Comparison of ENCODE assay signal across 22 cellular contexts in genomic region chr10:124577651-124578050, GRCh38.
"Had no signal": no experiment of that assay in that cellular context is flagged by ENCODE, and none has a peak within 500 bp of the region (broad histone marks: within the 10 kb centered on the region; RNA-seq: fewer than 3 reads in every experiment).

No MANE protein-coding gene starts in this region.

- H3K27ac Mint-ChIP-seq: activated CD4-positive, alpha-beta memory T cell treated with anti-CD3 and anti-CD28 coated beads for 36 hours; activated CD4-positive, alpha-beta T cell treated with anti-CD3 and anti-CD28 coated beads, Interleukin-2, amount 10 ng/mL, durations not matched to agents 24 days and 14 days; dendritic cell treated with granulocyte-macrophage colony-stimulating factor and Interleukin-4, amounts not matched to agents 40 ng/mL and 50 ng/mL, for 4 days; endodermal cell; nephron had no signal

- H3K36me3 ChIP-seq: pancreas, suprapubic skin, tibial artery had no signal

- H3K4me3 ChIP-seq: pancreas, psoas muscle, suprapubic skin, tibial artery had no signal

- DNase-seq: activated CD4-positive, alpha-beta memory T cell treated with anti-CD3 and anti-CD28 coated beads for 36 hours; activated CD4-positive, alpha-beta T cell treated with anti-CD3 and anti-CD28 coated beads, Interleukin-2, amount 10 ng/mL, durations not matched to agents 24 days and 14 days; activated CD4-positive, CD25-positive, alpha-beta regulatory T cell treated with anti-CD3 and anti-CD28 coated beads, Interleukin-2, amount 50 U/mL, for 72 hours; activated gamma-delta T cell treated with Interleukin-2 at 50 U/mL for 16 hours; activated naive CD4-positive, alpha-beta T cell treated with anti-CD3 and anti-CD28 coated beads, Interleukin-2, amount 50 U/mL, for 16 hours; activated T-cell treated with anti-CD3 and anti-CD28 coated beads, Interleukin-2, amount 50 U/mL, for 1 hour; amniotic stem cell; caudate nucleus; endodermal cell; foreskin fibroblast; hippocampal formation; kidney glomerular epithelial cell; pancreas; psoas muscle; stimulated activated naive CD4-positive, alpha-beta T cell; T-helper 1 cell had no signal

- H3K4me1 Mint-ChIP-seq: activated CD4-positive, alpha-beta T cell treated with anti-CD3 and anti-CD28 coated beads, Interleukin-2, amount 10 ng/mL, durations not matched to agents 24 days and 14 days; endodermal cell; nephron had no signal

- ATAC-seq: left lobe of liver, pancreas had no signal

- H3K9me3 ChIP-seq: pancreas, suprapubic skin, tibial artery had no signal

- H3K4me3 Mint-ChIP-seq: activated CD4-positive, alpha-beta memory T cell treated with anti-CD3 and anti-CD28 coated beads for 36 hours; activated CD4-positive, alpha-beta T cell treated with anti-CD3 and anti-CD28 coated beads, Interleukin-2, amount 10 ng/mL, durations not matched to agents 24 days and 14 days; dendritic cell treated with granulocyte-macrophage colony-stimulating factor and Interleukin-4, amounts not matched to agents 40 ng/mL and 50 ng/mL, for 4 days; endodermal cell; nephron had no signal

- H3K36me3 Mint-ChIP-seq: activated CD4-positive, alpha-beta memory T cell treated with anti-CD3 and anti-CD28 coated beads for 36 hours had no signal

- H3K27me3 Mint-ChIP-seq: activated CD4-positive, alpha-beta memory T cell treated with anti-CD3 and anti-CD28 coated beads for 36 hours had no signal

- H3K4me1 ChIP-seq: pancreas, psoas muscle, suprapubic skin had no signal

- H3K27ac ChIP-seq: pancreas, psoas muscle, suprapubic skin, tibial artery, VCaP had no signal

- H3K27me3 ChIP-seq: pancreas, suprapubic skin, tibial artery had no signal

- FAIRE-seq: pancreas had no signal

- H3K9me3 Mint-ChIP-seq: dendritic cell treated with granulocyte-macrophage colony-stimulating factor and Interleukin-4, amounts not matched to agents 40 ng/mL and 50 ng/mL, for 4 days had no signal
